ENCODE assay signal across 15 cellular contexts in genomic region chr6:97958143-97958542, GRCh38.
A peak's percentile ranks its signal among the peaks of the same experiment; 100 is the strongest.
DNase-seq lines count a peak whose midpoint lies in the region; ATAC-seq, FAIRE-seq and TF ChIP-seq lines count a peak whose summit lies in the region.
"Had no signal": no experiment of that assay in that cellular context is flagged by ENCODE, and none has a peak within 500 bp of the region (broad histone marks: within the 10 kb centered on the region; RNA-seq: fewer than 3 reads in every experiment).

No MANE protein-coding gene starts in this region.

- H3K36me3 ChIP-seq in keratinocyte (ENCODE audit: control insufficient read depth in 2 of 2, extremely low read depth in 1 of 2, insufficient read depth in 2 of 2, low read length in 2 of 2), result no peaks in the 10 kb centered on the region
- no peaks in the 10 kb centered on the region for H3K36me3 ChIP-seq in Peyer's patch
- H3K36me3 ChIP-seq: pancreas, upper lobe of left lung had no signal

- H3K9me3 ChIP-seq in A549 (no peaks in the 10 kb centered on the region), keratinocyte (ENCODE audit: control insufficient read depth, low read depth, low read length) (no peaks in the 10 kb centered on the region), Peyer's patch (no peaks in the 10 kb centered on the region)
- H3K9me3 ChIP-seq: pancreas, upper lobe of left lung had no signal

- no peaks in the 10 kb centered on the region for H4K20me1 ChIP-seq in keratinocyte (ENCODE audit: control insufficient read depth, extremely low read depth, insufficient read depth, low read length)

- TF ChIP-seq CTCF in A549 (IDR thresholded peaks at IDR 0.05) (no peak), chondrocyte (IDR thresholded peaks at IDR 0.05) (peak; percentile 51), keratinocyte (optimal IDR thresholded peaks at IDR 0.05 in 1 of 3, IDR thresholded peaks at IDR 0.05 in 1 of 3, conservative IDR thresholded peaks at IDR 0.05 in 1 of 3; ENCODE audit: extremely low read depth in 1 of 3, insufficient read depth in 2 of 3, low read length in 3 of 3) (peak; percentile 27 to 65 (median 37)), Calu3 (IDR thresholded peaks at IDR 0.05; ENCODE audit: unreplicated experiment) (no peak), Peyer's patch (IDR thresholded peaks at IDR 0.05) (no peak)

- no peak for FAIRE-seq in A549 (lab: Jason Lieb, UNC)
- FAIRE-seq in keratinocyte (lab: Jason Lieb, UNC), result peak; percentile 87
- FAIRE-seq: pancreas had no signal

- no peaks in the 10 kb centered on the region for H3K27me3 Mint-ChIP-seq in chondrocyte (ENCODE audit: low read depth)
- H3K27me3 Mint-ChIP-seq in Calu3 (ENCODE audit: unreplicated experiment), result no peaks in the 10 kb centered on the region
- H3K27me3 Mint-ChIP-seq: activated CD4-positive, alpha-beta memory T cell treated with anti-CD3 and anti-CD28 coated beads for 36 hours had no signal

- H3K27ac Mint-ChIP-seq in chondrocyte (ENCODE audit: unreplicated experiment) (no peak overlapping the region), Calu3 (ENCODE audit: unreplicated experiment) (no peak overlapping the region)
- H3K27ac Mint-ChIP-seq: activated CD4-positive, alpha-beta memory T cell treated with anti-CD3 and anti-CD28 coated beads for 36 hours; brain had no signal

- WGBS in A549 (ENCODE audit: missing lambda C conversion rate), result 3% methylated on average over 4 of the region's 8 CpGs

- H3K27ac ChIP-seq in A549, result no peak overlapping the region
- H3K27ac ChIP-seq in keratinocyte (ENCODE audit: control insufficient read depth, insufficient read depth, low read length), result no peak overlapping the region
- no peak overlapping the region for H3K27ac ChIP-seq in Peyer's patch
- H3K27ac ChIP-seq: pancreas, upper lobe of left lung had no signal

- ATAC-seq in A549 (peak; percentile 59; a peak in 4 of 6 replicates), GM21529 (IDR thresholded peaks at IDR 0.05; ENCODE audit: unreplicated experiment) (no peak)
- ATAC-seq: pancreas had no signal

- H3K4me3 ChIP-seq in A549 (no peak overlapping the region), keratinocyte (ENCODE audit: control insufficient read depth in 2 of 3, extremely low read depth in 1 of 3, insufficient read depth in 2 of 3, low read depth in 1 of 3, low read length in 3 of 3) (peak overlapping the region in 1 of 3 experiments; percentile 41), Peyer's patch (no peak overlapping the region)
- H3K4me3 ChIP-seq: pancreas, upper lobe of left lung had no signal

- no peak for TF ChIP-seq EP300 in A549 (IDR thresholded peaks at IDR 0.05)

- dilution Hi-C loops in keratinocyte (cut with MboI; ENCODE audit: extremely low pct_ligation_motif_present, low sequenced_read_pairs), result no loop called here

- H3K4me1 ChIP-seq in A549 (no peaks in the 10 kb centered on the region), keratinocyte (ENCODE audit: control insufficient read depth, extremely low read depth, insufficient read depth, low read length) (peaks cover 18% of the 10 kb centered on the region), Peyer's patch (no peaks in the 10 kb centered on the region)
- H3K4me1 ChIP-seq: pancreas, upper lobe of left lung had no signal

- H3K4me3 Mint-ChIP-seq in chondrocyte (ENCODE audit: unreplicated experiment) (no peak overlapping the region), Calu3 (ENCODE audit: low read depth, unreplicated experiment) (no peak overlapping the region)
- H3K4me3 Mint-ChIP-seq: activated CD4-positive, alpha-beta memory T cell treated with anti-CD3 and anti-CD28 coated beads for 36 hours; brain had no signal

- no peaks in the 10 kb centered on the region for H3K9me3 Mint-ChIP-seq in chondrocyte (ENCODE audit: low read depth)
- peaks cover 4% of the 10 kb centered on the region for H3K9me3 Mint-ChIP-seq in Calu3 (ENCODE audit: low read depth, unreplicated experiment)

- H3K27me3 ChIP-seq in keratinocyte (ENCODE audit: control insufficient read depth, extremely low read depth, insufficient read depth, low read length) (no peaks in the 10 kb centered on the region), Peyer's patch (no peaks in the 10 kb centered on the region)
- H3K27me3 ChIP-seq: pancreas, upper lobe of left lung had no signal

- no peak overlapping the region for H3K4me2 ChIP-seq in A549
- H3K4me2 ChIP-seq in keratinocyte (ENCODE audit: control insufficient read depth, extremely low read depth, insufficient read depth, low read depth, low read length), result peak overlapping the region; percentile 89

- peak in 1 of 2 experiments; percentile 0 for DNase-seq in A549 (ENCODE audit: low read depth in 1 of 2, low spot score in 1 of 2)
- peak; percentile 72 for DNase-seq in M059J (ENCODE audit: low read depth)
- peak; percentile 75 for DNase-seq in chondrocyte (ENCODE audit: low spot score)
- peak; percentile 36 for DNase-seq in keratinocyte (ENCODE audit: low read depth, low spot score)
- no peak for DNase-seq in Calu3
- DNase-seq in Peyer's patch, result no peak
- DNase-seq in NCI-H2227 (lab: John Stamatoyannopoulos, UW; ENCODE audit: unreplicated experiment), result no peak
- DNase-seq: activated CD4-positive, alpha-beta memory T cell treated with anti-CD3 and anti-CD28 coated beads for 36 hours; DMS53; effector memory CD4-positive, alpha-beta T cell; OCI-M1 had no signal

- H3K9ac ChIP-seq in keratinocyte (ENCODE audit: control insufficient read depth, extremely low read depth, insufficient read depth, low read length), result no peak overlapping the region

- H2AFZ ChIP-seq in keratinocyte (ENCODE audit: control insufficient read depth, low read length), result no peak overlapping the region

- BruUV-seq in Calu3 (replicated peaks; lab: Mats Ljungman, UMichigan), result no TSS peak

- H3K4me1 Mint-ChIP-seq in chondrocyte (ENCODE audit: low read depth), result peaks cover 5% of the 10 kb centered on the region
- no peaks in the 10 kb centered on the region for H3K4me1 Mint-ChIP-seq in Calu3 (ENCODE audit: low read depth, unreplicated experiment)
- H3K4me1 Mint-ChIP-seq: brain had no signal

- intact Hi-C loops in Calu3 (cut with micrococcal nuclease; ENCODE audit: unreplicated experiment), result no loop called here

- TF ChIP-seq POLR2A in A549 (IDR thresholded peaks at IDR 0.05; ENCODE audit: low read length) (no peak), Peyer's patch (IDR thresholded peaks at IDR 0.05) (no peak)

- no peaks in the 10 kb centered on the region for H3K79me2 ChIP-seq in keratinocyte (ENCODE audit: control insufficient read depth, insufficient read depth, low read length)

- POLR2A ChIA-PET in A549 (lab: Yijun Ruan, JAX), result no interaction called here

- TF ChIP-seq RAD21 in A549 (conservative IDR thresholded peaks at IDR 0.05 in 1 of 2, IDR thresholded peaks at IDR 0.05 in 1 of 2), result no peak

- no peaks in the 10 kb centered on the region for H3K9me1 ChIP-seq in keratinocyte (ENCODE audit: control insufficient read depth, extremely low read depth, insufficient read depth, low read length)

- no peaks in the 10 kb centered on the region for H3K36me3 Mint-ChIP-seq in chondrocyte (ENCODE audit: low read depth)
- H3K36me3 Mint-ChIP-seq in Calu3 (ENCODE audit: insufficient read depth, unreplicated experiment), result no peaks in the 10 kb centered on the region
- H3K36me3 Mint-ChIP-seq: activated CD4-positive, alpha-beta memory T cell treated with anti-CD3 and anti-CD28 coated beads for 36 hours had no signal

- CTCF ChIA-PET in A549 (lab: Yijun Ruan, JAX), result no interaction called here
- CTCF ChIA-PET in Calu3 (lab: Charles Lee), result no interaction called here

TF ChIP-seq in A549, 52 proteins besides CTCF, POLR2A, EP300 and RAD21 (continues in another document):
- TF ChIP-seq KDM5A (IDR thresholded peaks at IDR 0.05) (no peak), RFX5 (IDR thresholded peaks at IDR 0.05) (no peak), MAZ (IDR thresholded peaks at IDR 0.05; ENCODE audit: borderline replicate concordance, low read depth, low read length) (no peak), NFE2L2 (conservative IDR thresholded peaks at IDR 0.05; ENCODE audit: low read length) (no peak), FOSB (CRISPR knock-in tag; IDR thresholded peaks at IDR 0.05) (no peak), HES2 (IDR thresholded peaks at IDR 0.05) (no peak), ATOH8 (CRISPR knock-in tag; IDR thresholded peaks at IDR 0.05; ENCODE audit: low read depth) (no peak), HDAC2 (IDR thresholded peaks at IDR 0.05) (no peak), TFCP2L1 (CRISPR knock-in tag; IDR thresholded peaks at IDR 0.05) (no peak), FOXS1 (CRISPR knock-in tag; IDR thresholded peaks at IDR 0.05) (no peak), ZFP36 (IDR thresholded peaks at IDR 0.05; ENCODE audit: borderline replicate concordance, partially characterized antibody) (no peak), CBX8 (IDR thresholded peaks at IDR 0.05) (no peak), HMGXB4 (CRISPR knock-in tag; IDR thresholded peaks at IDR 0.05; ENCODE audit: borderline replicate concordance) (no peak), HOXA7 (CRISPR knock-in tag; IDR thresholded peaks at IDR 0.05) (no peak), CHD2 (IDR thresholded peaks at IDR 0.05; ENCODE audit: low read length, partially characterized antibody) (no peak), ZNF302 (CRISPR knock-in tag; IDR thresholded peaks at IDR 0.05) (no peak)

Comparison
In these comparisons a context has a peak if more than half of its experiments do, and no peak if none do; other contexts are left out.
1. DNase-seq: peak in M059J (single experiment), chondrocyte (single experiment) and keratinocyte (single experiment); none in Calu3 (single experiment), Peyer's patch (0 of 3) and NCI-H2227 (single experiment).
2. CTCF ChIP-seq: peak in chondrocyte (single experiment) and keratinocyte (3 of 3); none in A549 (single experiment), Calu3 (single experiment) and Peyer's patch (0 of 6).